Comparison of ENCODE assay signal across 8 cellular contexts in genomic region chr12:7018350-7019042, GRCh38. TPM values are rescaled to one million over a fixed set of nuclear protein-coding genes. Genes with fewer than 3 reads are reported as not detected.
A peak's percentile ranks its signal among the peaks of the same experiment; 100 is the strongest.
DNase-seq lines count a peak whose midpoint lies in the region; ATAC-seq and TF ChIP-seq lines count a peak whose summit lies in the region.

LPCAT3 (minus strand) TSS chr12:7018476; CDS start chr12:7018424, 52 bp downstream.

- peaks cover 9% of the 10 kb centered on the region for H3K4me1 ChIP-seq in testis

- no peak for TF ChIP-seq POLR2A in testis (IDR thresholded peaks at IDR 0.05)

- TF ChIP-seq CTCF in GM12864 (IDR thresholded peaks at IDR 0.05; ENCODE audit: low read depth, low read length, missing control alignments) (peak; percentile 83), omental fat pad (IDR thresholded peaks at IDR 0.05) (peak in 1 of 3 donors; percentile 6), testis (IDR thresholded peaks at IDR 0.05) (peak; percentile 77 to 81 (median 80))

- 0% methylated on average over 37 to 75 of the region's 77 CpGs for WGBS in testis, 2 donors

- peak within 1 kb of the TSS; percentile 87 to 94 for H3K27ac Mint-ChIP-seq in activated naive CD4-positive, alpha-beta T cell treated with anti-CD3 and anti-CD28 coated beads, Interleukin-2, amount 50 U/mL, for 72 hours

- DNase-seq in GM12864 (ENCODE audit: low read depth) = peak; percentile 88
- DNase-seq in NCI-H1092 treated with DMSO at 0.1 percent for 48 hours (lab: John Stamatoyannopoulos, UW) = peak; percentile 97
- DNase-seq in SKM-1 (lab: John Stamatoyannopoulos, UW; ENCODE audit: unreplicated experiment) = peak; percentile 75
- peak; percentile 97 to 98 for DNase-seq in activated naive CD4-positive, alpha-beta T cell treated with anti-CD3 and anti-CD28 coated beads, Interleukin-2, amount 50 U/mL, for 72 hours (ENCODE audit: low spot score in 2 of 2)
- DNase-seq in glomerular endothelial cell (ENCODE audit: extremely low read depth, low read depth, low spot score) = peak; percentile 39
- DNase-seq in omental fat pad (ENCODE audit: low spot score) = peak; percentile 86
- DNase-seq in testis = peak; percentile 97

- ATAC-seq in HG02623 (IDR thresholded peaks at IDR 0.05; ENCODE audit: unreplicated experiment) = peak; percentile 89
- peak; percentile 95 to 97 for ATAC-seq in activated naive CD4-positive, alpha-beta T cell treated with anti-CD3 and anti-CD28 coated beads, Interleukin-2, amount 50 U/mL, for 72 hours
- ATAC-seq in omental fat pad (ENCODE audit: low FRiP score) = peak; percentile 98

- no peaks in the 10 kb centered on the region for H3K9me3 ChIP-seq in testis

- no peaks in the 10 kb centered on the region for H3K36me3 ChIP-seq in testis (ENCODE audit: low read depth, missing control alignments)

- H3K27ac ChIP-seq in testis = peak within 1 kb of the TSS; percentile 66 to 84

- intact Hi-C loops in testis (cut with DNase I; ENCODE audit: low total_unique reads) = no loop called here

- H3K36me3 Mint-ChIP-seq in activated naive CD4-positive, alpha-beta T cell treated with anti-CD3 and anti-CD28 coated beads, Interleukin-2, amount 50 U/mL, for 72 hours = peaks cover 7 to 8% of the 10 kb centered on the region in 2 donors

- H3K4me3 ChIP-seq in GM12864 (ENCODE audit: low read depth, low read length) (peak within 1 kb of the TSS; percentile 85), testis (peak within 1 kb of the TSS; percentile 72 to 81)

- no peaks in the 10 kb centered on the region for H3K27me3 ChIP-seq in testis

- H3K9me3 Mint-ChIP-seq in activated naive CD4-positive, alpha-beta T cell treated with anti-CD3 and anti-CD28 coated beads, Interleukin-2, amount 50 U/mL, for 72 hours = no peaks in the 10 kb centered on the region

RNA-seq across cellular contexts. Expression of gene LPCAT3, which starts in this region (rescaled TPM):
- 10 to 100 TPM; 22.0 to 31.9 TPM for total RNA-seq in activated naive CD4-positive, alpha-beta T cell treated with anti-CD3 and anti-CD28 coated beads, Interleukin-2, amount 50 U/mL, for 72 hours
- total RNA-seq in glomerular endothelial cell (15.4 and 19.4 TPM in 2 replicates), omental fat pad (10 to 100 TPM; 41.7 to 58.2 (median 47.9) TPM), testis (10 to 100 TPM; 26.0 to 30.2 TPM)
- 33.2 TPM for polyA plus RNA-seq in testis (ENCODE audit: insufficient read depth, low read depth, low replicate concordance)

Comparison
In these comparisons a context has a peak if more than half of its experiments do, and no peak if none do; other contexts are left out.
1. Peak in every context shown above with its lines: DNase-seq, ATAC-seq, H3K4me3 ChIP-seq and H3K27ac ChIP-seq.
2. DNase-seq: peak in every context shown above with its lines; median percentile 98 in activated naive CD4-positive, alpha-beta T cell treated with anti-CD3 and anti-CD28 coated beads, Interleukin-2, amount 50 U/mL, for 72 hours; 97 in NCI-H1092 treated with DMSO at 0.1 percent for 48 hours; 97 in testis; 88 in GM12864; 86 in omental fat pad; 75 in SKM-1; 39 in glomerular endothelial cell.